18 cellular contexts compared by ENCODE assay signal in genomic region chr2:23530909-23531276, GRCh38.
"Had no signal": no experiment of that assay in that cellular context is flagged by ENCODE, and none has a peak within 500 bp of the region (broad histone marks: within the 10 kb centered on the region; RNA-seq: fewer than 3 reads in every experiment).

No MANE protein-coding gene starts in this region.

- DNase-seq: activated CD4-positive, alpha-beta T cell treated with anti-CD3 and anti-CD28 coated beads for 1 hour; activated CD4-positive, alpha-beta T cell treated with anti-CD3 and anti-CD28 coated beads, Interleukin-2, amount 50 U/mL, for 48 hours; activated CD8-positive, alpha-beta memory T cell treated with anti-CD3 and anti-CD28 coated beads, Interleukin-2, amount 10 ng/mL, durations not matched to agents 7 days and 5 days; activated naive CD4-positive, alpha-beta T cell; activated T-cell treated with anti-CD3 and anti-CD28 coated beads, Interleukin-2, amount 50 U/mL, for 1 hour; cortex of kidney; erythroblast; gastrocnemius medialis; immature natural killer cell; mesenchymal stem cell; nucleus accumbens; stimulated activated CD4-positive, alpha-beta T cell treated with anti-CD3 and anti-CD28 coated beads, Interleukin-2, amount 100 ng/mL, for 24 hours; stimulated activated naive CD8-positive, alpha-beta T cell treated with anti-CD3 and anti-CD28 coated beads, Interleukin-15, Interleukin-2, amounts not matched to agents 100 U/mL and 50 U/mL, for 24 hours; T-helper 17 cell had no signal

- H3K27ac Mint-ChIP-seq: activated CD8-positive, alpha-beta memory T cell treated with anti-CD3 and anti-CD28 coated beads, Interleukin-2, amount 10 ng/mL, durations not matched to agents 7 days and 5 days; activated T-helper 17 cell treated with anti-CD3 and anti-CD28 coated beads, Interleukin-2, amount 50 U/mL, for 72 hours; natural killer cell treated with Interleukin-12 subunit alpha and Interleukin-12 subunit beta and Interleukin-15 and Interleukin-18, amount 100 ng/mL, for 72 hours had no signal

- ATAC-seq: activated CD8-positive, alpha-beta memory T cell treated with anti-CD3 and anti-CD28 coated beads, Interleukin-2, amount 10 ng/mL, durations not matched to agents 7 days and 5 days; activated T-helper 17 cell treated with anti-CD3 and anti-CD28 coated beads, Interleukin-2, amount 50 U/mL, for 72 hours; gastrocnemius medialis; natural killer cell treated with Interleukin-12 subunit alpha and Interleukin-12 subunit beta and Interleukin-15 and Interleukin-18, amount 100 ng/mL, for 72 hours; stimulated activated naive CD8-positive, alpha-beta T cell treated with anti-CD3 and anti-CD28 coated beads, Interleukin-15, Interleukin-2, amounts not matched to agents 100 U/mL and 50 U/mL, for 24 hours; T-helper 17 cell had no signal

- H3K27ac ChIP-seq: gastrocnemius medialis, VCaP had no signal

- H3K9me3 ChIP-seq: gastrocnemius medialis, tibial nerve had no signal

- H3K27me3 ChIP-seq: gastrocnemius medialis, tibial nerve had no signal

- H3K4me3 Mint-ChIP-seq: activated CD8-positive, alpha-beta memory T cell treated with anti-CD3 and anti-CD28 coated beads, Interleukin-2, amount 10 ng/mL, durations not matched to agents 7 days and 5 days; activated T-helper 17 cell treated with anti-CD3 and anti-CD28 coated beads, Interleukin-2, amount 50 U/mL, for 72 hours; immature natural killer cell; natural killer cell treated with Interleukin-12 subunit alpha and Interleukin-12 subunit beta and Interleukin-15 and Interleukin-18, amount 100 ng/mL, for 72 hours; T-helper 17 cell had no signal

- H3K36me3 ChIP-seq: gastrocnemius medialis, tibial nerve had no signal

- H3K27me3 Mint-ChIP-seq: activated CD8-positive, alpha-beta memory T cell treated with anti-CD3 and anti-CD28 coated beads, Interleukin-2, amount 10 ng/mL, durations not matched to agents 7 days and 5 days had no signal

- H3K36me3 Mint-ChIP-seq: activated CD8-positive, alpha-beta memory T cell treated with anti-CD3 and anti-CD28 coated beads, Interleukin-2, amount 10 ng/mL, durations not matched to agents 7 days and 5 days; immature natural killer cell; natural killer cell treated with Interleukin-12 subunit alpha and Interleukin-12 subunit beta and Interleukin-15 and Interleukin-18, amount 100 ng/mL, for 72 hours had no signal

- H3K9me3 Mint-ChIP-seq: activated T-helper 17 cell treated with anti-CD3 and anti-CD28 coated beads, Interleukin-2, amount 50 U/mL, for 72 hours; immature natural killer cell; natural killer cell treated with Interleukin-12 subunit alpha and Interleukin-12 subunit beta and Interleukin-15 and Interleukin-18, amount 100 ng/mL, for 72 hours had no signal

- H3K4me3 ChIP-seq: gastrocnemius medialis, tibial nerve had no signal
